In the genomic region with DNA sequence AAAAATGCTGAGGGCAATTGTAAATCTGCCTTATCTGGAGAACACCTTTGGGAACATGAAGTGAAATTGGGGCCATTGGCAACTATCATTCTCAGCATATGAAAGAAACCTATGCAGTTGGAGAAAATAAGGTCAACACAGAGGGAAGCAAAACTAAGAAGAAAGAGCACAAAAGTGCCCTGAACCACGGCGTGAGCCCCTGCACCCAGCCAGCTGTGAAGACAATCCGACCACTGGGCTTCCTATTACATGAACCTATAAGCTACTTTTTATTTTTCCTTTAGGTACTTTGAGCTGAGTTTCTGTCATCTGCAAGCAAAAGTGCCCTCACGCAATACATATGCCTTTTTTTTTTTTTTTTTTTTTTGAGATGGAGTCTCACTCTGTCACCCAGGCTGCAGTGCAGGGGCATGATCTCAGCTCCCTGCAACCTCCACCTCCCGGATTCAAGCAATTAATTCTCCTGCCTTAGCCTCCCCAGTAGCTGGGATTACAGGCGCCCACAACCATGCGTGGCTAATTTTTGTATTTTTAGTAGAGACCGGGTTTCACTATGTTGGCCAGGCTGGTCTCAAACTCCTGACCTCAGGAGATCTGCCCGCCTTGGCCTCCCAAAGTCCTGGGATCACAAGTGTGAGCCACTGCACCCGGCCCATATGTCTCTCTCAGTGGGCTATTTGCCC, we compare ENCODE assay signal across 7 cellular contexts. TPM values are rescaled to one million over a fixed set of nuclear protein-coding genes. Genes with fewer than 3 reads are reported as not detected.
DNase-seq lines count a peak whose midpoint lies in the region; ATAC-seq and TF ChIP-seq lines count a peak whose summit lies in the region.
"Not testable (repeated sequence)": the region's sequence is repeated elsewhere in the genome, so short reads cannot be mapped to it uniquely, and the experiment has no call there.

No MANE protein-coding gene starts in this region.

- H3K36me3 Mint-ChIP-seq in WTC11; dendritic cell treated with granulocyte-macrophage colony-stimulating factor and Interleukin-4, amounts not matched to agents 40 ng/mL and 50 ng/mL, for 4 days (ENCODE audit: low read depth); neural crest cell (ENCODE audit: low read depth); stimulated activated naive B cell treated with anti-CD40 and anti-IgM and Interleukin-4, amounts not matched to agents 10 μg/mL and 1 μg/mL and 100 μg/mL, for 72 hours: not testable (repeated sequence)

- not testable (repeated sequence) for H2AFZ ChIP-seq in OCI-LY3 (ENCODE audit: low read depth, low read length)

- H3K4me1 Mint-ChIP-seq in WTC11 = not testable (repeated sequence)
- H3K4me1 Mint-ChIP-seq in dendritic cell treated with granulocyte-macrophage colony-stimulating factor and Interleukin-4, amounts not matched to agents 40 ng/mL and 50 ng/mL, for 4 days (ENCODE audit: low read depth) = peaks cover 30% of the 10 kb centered on the region
- peaks cover 14% of the 10 kb centered on the region for H3K4me1 Mint-ChIP-seq in neural crest cell
- peaks cover 8 to 35% of the 10 kb centered on the region in 2 donors for H3K4me1 Mint-ChIP-seq in stimulated activated naive B cell treated with anti-CD40 and anti-IgM and Interleukin-4, amounts not matched to agents 10 μg/mL and 1 μg/mL and 100 μg/mL, for 72 hours

- CTCF ChIA-PET in HEK293 (lab: Yijun Ruan, JAX) (interaction anchor here (0.5 to 1.2 kb wide), 2 partner anchors 17 to 52 kb away, joined by 3 read pairs; no protein-coding TSS in a partner anchor), WTC11 (lab: Charles Lee) (interaction anchor here (0.6 to 3.3 kb wide), 2 partner anchors 9 to 174 kb away, joined by 3 to 15 read pairs; no protein-coding TSS in a partner anchor)

- not testable (repeated sequence) for H3K9me3 ChIP-seq in BLaER1 treated with 17β-estradiol and CSF1 and Interleukin-3, amounts not matched to agents 10 nM and 100 nM (replicated peaks in 1 of 11); HEK293 (ENCODE audit: control insufficient read depth, insufficient read depth, low read depth, low read length); OCI-LY3 (ENCODE audit: insufficient read depth, low read length)

- not testable (repeated sequence) for DNase-seq in WTC11 (ENCODE audit: low spot score); neural crest cell (ENCODE audit: low read depth, low spot score)
- DNase-seq in stimulated activated naive B cell treated with anti-CD40 and anti-IgM and Interleukin-4, amounts not matched to agents 10 μg/mL and 1 μg/mL and 100 μg/mL, for 72 hours = peak; percentile 26

- TF ChIP-seq CTCF in HEK293 (tag by site-specific recombination; IDR thresholded peaks at IDR 0.05); OCI-LY3 (IDR thresholded peaks at IDR 0.05; ENCODE audit: low read depth, low read length); WTC11 (IDR thresholded peaks at IDR 0.05); neural crest cell (conservative IDR thresholded peaks at IDR 0.05): not testable (repeated sequence)

- H4K20me1 ChIP-seq in BLaER1 treated with 17β-estradiol and CSF1 and Interleukin-3, amounts not matched to agents 10 nM and 100 nM; OCI-LY3 (ENCODE audit: insufficient read depth, low read length): not testable (repeated sequence)

- H3K4me2 ChIP-seq in BLaER1 treated with 17β-estradiol and CSF1 and Interleukin-3, amounts not matched to agents 10 nM and 100 nM = peak overlapping the region; percentile 6 to 95 (median 43); a peak in 21 of 22 replicates
- H3K4me2 ChIP-seq in OCI-LY3 (ENCODE audit: low read length) = peak overlapping the region; percentile 33

- H3K27me3 ChIP-seq in BLaER1 treated with 17β-estradiol and CSF1 and Interleukin-3, amounts not matched to agents 10 nM and 100 nM; OCI-LY3 (ENCODE audit: low read depth, low read length): not testable (repeated sequence)

- not testable (repeated sequence) for H3K36me3 ChIP-seq in BLaER1 treated with 17β-estradiol and CSF1 and Interleukin-3, amounts not matched to agents 10 nM and 100 nM; HEK293 (ENCODE audit: control insufficient read depth in 2 of 2, insufficient read depth in 1 of 2, low read length in 2 of 2); OCI-LY3 (replicated peaks; ENCODE audit: low read depth, low read length)

- not testable (repeated sequence) for H3K9me3 Mint-ChIP-seq in WTC11; dendritic cell treated with granulocyte-macrophage colony-stimulating factor and Interleukin-4, amounts not matched to agents 40 ng/mL and 50 ng/mL, for 4 days; neural crest cell; stimulated activated naive B cell treated with anti-CD40 and anti-IgM and Interleukin-4, amounts not matched to agents 10 μg/mL and 1 μg/mL and 100 μg/mL, for 72 hours

- H3K4me3 ChIP-seq in BLaER1 treated with 17β-estradiol and CSF1 and Interleukin-3, amounts not matched to agents 10 nM and 100 nM; HEK293 (ENCODE audit: low read depth, low read length); OCI-LY3 (ENCODE audit: low read length): not testable (repeated sequence)

- peaks cover 28 to 41% (median 33%) of the 10 kb centered on the region in 10 experiments for H3K4me1 ChIP-seq in BLaER1 treated with 17β-estradiol and CSF1 and Interleukin-3, amounts not matched to agents 10 nM and 100 nM
- not testable (repeated sequence) for H3K4me1 ChIP-seq in HEK293 (ENCODE audit: control insufficient read depth, insufficient read depth, low read length)
- H3K4me1 ChIP-seq in OCI-LY3 (ENCODE audit: low read length) = peaks cover 31% of the 10 kb centered on the region

- not testable (repeated sequence) for H3K4me3 Mint-ChIP-seq in WTC11; dendritic cell treated with granulocyte-macrophage colony-stimulating factor and Interleukin-4, amounts not matched to agents 40 ng/mL and 50 ng/mL, for 4 days
- peak overlapping the region; percentile 60 for H3K4me3 Mint-ChIP-seq in neural crest cell
- H3K4me3 Mint-ChIP-seq in stimulated activated naive B cell treated with anti-CD40 and anti-IgM and Interleukin-4, amounts not matched to agents 10 μg/mL and 1 μg/mL and 100 μg/mL, for 72 hours = peak overlapping the region in 1 of 2 donors; percentile 22

- not testable (repeated sequence) for ATAC-seq in WTC11
- ATAC-seq in stimulated activated naive B cell treated with anti-CD40 and anti-IgM and Interleukin-4, amounts not matched to agents 10 μg/mL and 1 μg/mL and 100 μg/mL, for 72 hours (replicated peaks) = peak; percentile 50 to 76

- H3K27ac Mint-ChIP-seq in WTC11 = peak overlapping the region; percentile 15; the same call in 1 of the 2 replicates
- peak overlapping the region; percentile 96 for H3K27ac Mint-ChIP-seq in dendritic cell treated with granulocyte-macrophage colony-stimulating factor and Interleukin-4, amounts not matched to agents 40 ng/mL and 50 ng/mL, for 4 days
- not testable (repeated sequence) for H3K27ac Mint-ChIP-seq in neural crest cell (ENCODE audit: unreplicated experiment)
- peak overlapping the region; percentile 9 for H3K27ac Mint-ChIP-seq in stimulated activated naive B cell treated with anti-CD40 and anti-IgM and Interleukin-4, amounts not matched to agents 10 μg/mL and 1 μg/mL and 100 μg/mL, for 72 hours

- intact Hi-C loops in dendritic cell treated with granulocyte-macrophage colony-stimulating factor and Interleukin-4, amounts not matched to agents 40 ng/mL and 50 ng/mL, for 4 days (cut with micrococcal nuclease) = loop anchor here (2.0 kb wide), 1 partner anchor 16 kb away; no protein-coding TSS in a partner anchor

- POLR2A ChIA-PET in HEK293 (lab: Yijun Ruan, JAX) = interaction anchor here (0.7 kb wide), 1 partner anchor 53 kb away, joined by 7 read pairs; no protein-coding TSS in a partner anchor
- POLR2A ChIA-PET in WTC11 (lab: Charles Lee) = not testable (repeated sequence)

- not testable (repeated sequence) for H3K27me3 Mint-ChIP-seq in WTC11 (ENCODE audit: low read depth); dendritic cell treated with granulocyte-macrophage colony-stimulating factor and Interleukin-4, amounts not matched to agents 40 ng/mL and 50 ng/mL, for 4 days; neural crest cell (ENCODE audit: low read depth); stimulated activated naive B cell treated with anti-CD40 and anti-IgM and Interleukin-4, amounts not matched to agents 10 μg/mL and 1 μg/mL and 100 μg/mL, for 72 hours

- H3K79me2 ChIP-seq in OCI-LY3 (ENCODE audit: low read length) = not testable (repeated sequence)

- not testable (repeated sequence) for H3K9ac ChIP-seq in BLaER1 treated with 17β-estradiol and CSF1 and Interleukin-3, amounts not matched to agents 10 nM and 100 nM; OCI-LY3 (ENCODE audit: low read length)

- peak overlapping the region in 2 of 11 experiments; percentile 94 to 97; a peak in 2 of 22 replicates for H3K27ac ChIP-seq in BLaER1 treated with 17β-estradiol and CSF1 and Interleukin-3, amounts not matched to agents 10 nM and 100 nM
- H3K27ac ChIP-seq in HEK293 (ENCODE audit: extremely low read depth, low read depth, low read length) = not testable (repeated sequence)
- H3K27ac ChIP-seq in OCI-LY3 (ENCODE audit: low read length) = peak overlapping the region; percentile 4; the same call in 1 of the 2 replicates

TF ChIP-seq in HEK293, 187 proteins besides CTCF, POLR2A, EP300 and RAD21:
- peak; percentile 58 for TF ChIP-seq GLIS1 (tag by site-specific recombination; IDR thresholded peaks at IDR 0.05)

RNA-seq across cellular contexts. Expression of gene ZNF786, which starts 28.2 kb away (rescaled TPM):
- total RNA-seq in WTC11 (2021) = 11.4 to 13.0 TPM (median 11.8 TPM) in 3 replicates
- total RNA-seq in neural crest cell = 16.2 and 17.1 TPM in 2 replicates

RNA-seq across cellular contexts. Expression of gene PDIA4, which starts 34.1 kb away (rescaled TPM):
- total RNA-seq in WTC11 (2021) (286 to 341 TPM (median 289 TPM) in 3 replicates), neural crest cell (151 and 154 TPM in 2 replicates)
